ENCODE assay signal across 19 cellular contexts in the genomic region with DNA sequence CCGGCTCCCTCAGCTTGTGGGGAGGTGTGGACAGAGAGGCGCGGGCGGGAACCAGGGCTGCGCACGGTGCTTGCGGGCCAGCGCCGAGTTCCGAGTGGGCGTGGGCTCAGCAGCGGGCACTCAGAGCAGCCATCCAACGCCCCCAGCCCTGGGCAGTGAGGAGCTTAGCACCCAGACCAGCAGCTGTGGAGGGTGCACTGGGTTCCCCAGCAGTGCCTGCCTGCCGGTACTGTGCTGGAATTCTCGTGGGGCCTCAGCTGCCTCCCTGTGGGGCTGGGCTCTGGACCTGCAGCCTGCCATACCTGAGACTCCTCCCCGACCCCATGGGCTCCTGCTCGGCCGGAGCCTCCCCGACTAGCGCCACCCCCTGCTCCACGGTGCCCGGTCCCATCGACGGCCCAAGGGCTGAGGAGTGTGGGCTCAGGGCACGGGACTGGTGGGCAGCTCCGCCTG.
DNase-seq lines count a peak whose midpoint lies in the region; ATAC-seq and TF ChIP-seq lines count a peak whose summit lies in the region.
"Had no signal": no experiment of that assay in that cellular context is flagged by ENCODE, and none has a peak within 500 bp of the region (broad histone marks: within the 10 kb centered on the region; RNA-seq: fewer than 3 reads in every experiment).

No MANE protein-coding gene starts in this region.

- no peak overlapping the region for H3K4me3 ChIP-seq in right cardiac atrium (ENCODE audit: low read length)
- H3K4me3 ChIP-seq in psoas muscle, result no peak overlapping the region
- no peak overlapping the region for H3K4me3 ChIP-seq in upper lobe of right lung

- WGBS in right cardiac atrium, result 94% methylated on average over 26 of the region's 26 CpGs
- WGBS in psoas muscle, 3 donors, result 92 to 93% (median 92%) methylated on average over 20 to 26 of the region's 26 CpGs

- intact Hi-C loops in right cardiac atrium (cut with DNase I) (no loop called here), left ventricle myocardium superior (cut with micrococcal nuclease) (no loop called here), psoas muscle (cut with DNase I) (no loop called here), upper lobe of right lung (cut with DNase I) (no loop called here)

- TF ChIP-seq CTCF in chondrocyte (IDR thresholded peaks at IDR 0.05) (no peak), psoas muscle (IDR thresholded peaks at IDR 0.05) (no peak), upper lobe of right lung (IDR thresholded peaks at IDR 0.05) (no peak)

- H3K4me3 Mint-ChIP-seq in chondrocyte (ENCODE audit: unreplicated experiment), result no peak overlapping the region
- H3K4me3 Mint-ChIP-seq: B cell; CD8-positive, alpha-beta T cell; H9 had no signal

- no peaks in the 10 kb centered on the region for H3K27me3 ChIP-seq in right cardiac atrium (ENCODE audit: control insufficient read depth, insufficient read depth)
- no peaks in the 10 kb centered on the region for H3K27me3 ChIP-seq in psoas muscle (ENCODE audit: insufficient read depth in 3 of 3, low read length in 2 of 3)
- H3K27me3 ChIP-seq in upper lobe of right lung, result no peaks in the 10 kb centered on the region

- no peak overlapping the region for H3K27ac Mint-ChIP-seq in chondrocyte (ENCODE audit: unreplicated experiment)
- H3K27ac Mint-ChIP-seq: B cell; CD8-positive, alpha-beta T cell; H9 had no signal

- no peaks in the 10 kb centered on the region for H3K36me3 Mint-ChIP-seq in chondrocyte (ENCODE audit: low read depth)
- H3K36me3 Mint-ChIP-seq: CD8-positive, alpha-beta T cell had no signal

- peaks cover 3% of the 10 kb centered on the region for H3K27me3 Mint-ChIP-seq in chondrocyte (ENCODE audit: low read depth)
- H3K27me3 Mint-ChIP-seq: B cell had no signal

- no peak overlapping the region for H3K27ac ChIP-seq in right cardiac atrium (ENCODE audit: low read length)
- H3K27ac ChIP-seq in psoas muscle, result no peak overlapping the region
- no peak overlapping the region for H3K27ac ChIP-seq in upper lobe of right lung
- H3K27ac ChIP-seq: C4-2B had no signal

- H3K36me3 ChIP-seq in psoas muscle (ENCODE audit: insufficient read depth in 1 of 2, low read depth in 1 of 2), result no peaks in the 10 kb centered on the region
- H3K36me3 ChIP-seq in upper lobe of right lung, result no peaks in the 10 kb centered on the region

- no peaks in the 10 kb centered on the region for H3K4me1 Mint-ChIP-seq in chondrocyte (ENCODE audit: low read depth)
- H3K4me1 Mint-ChIP-seq: B cell, H9 had no signal

- ATAC-seq in right cardiac atrium (no peak), left ventricle myocardium superior (no peak), psoas muscle (no peak), upper lobe of right lung (no peak), HG02840 (IDR thresholded peaks at IDR 0.05; ENCODE audit: low FRiP score, unreplicated experiment) (no peak)
- ATAC-seq: CD8-positive, alpha-beta T cell; HepG2 had no signal

- H3K9me3 Mint-ChIP-seq in chondrocyte (ENCODE audit: low read depth), result peaks cover 13% of the 10 kb centered on the region
- H3K9me3 Mint-ChIP-seq: CD8-positive, alpha-beta T cell had no signal

- H3K4me1 ChIP-seq in right cardiac atrium (ENCODE audit: control insufficient read depth, insufficient read depth, low read length) (no peaks in the 10 kb centered on the region), psoas muscle (no peaks in the 10 kb centered on the region), upper lobe of right lung (no peaks in the 10 kb centered on the region)

- no peaks in the 10 kb centered on the region for H3K9me3 ChIP-seq in right cardiac atrium (ENCODE audit: control insufficient read depth, low read length)
- no peaks in the 10 kb centered on the region for H3K9me3 ChIP-seq in psoas muscle
- no peaks in the 10 kb centered on the region for H3K9me3 ChIP-seq in upper lobe of right lung

- DNase-seq in right cardiac atrium, result peak in 2 of 3 donors; percentile 32 to 39
- DNase-seq in left ventricle myocardium superior, result no peak
- DNase-seq in chondrocyte (ENCODE audit: low spot score), result peak; percentile 88
- peak; percentile 7 to 41 for DNase-seq in psoas muscle
- peak; percentile 57 for DNase-seq in upper lobe of right lung
- no peak for DNase-seq in stimulated activated CD4-positive, alpha-beta T cell treated with anti-CD3 and anti-CD28 coated beads, Interleukin-2, amount 100 ng/mL, for 48 hours
- no peak for DNase-seq in GM19240 (ENCODE audit: insufficient read length, low spot score)
- DNase-seq: ACHN; CD8-positive, alpha-beta T cell; COR-L47; DMS153; DMS79 treated with DMSO at 0.1 percent for 48 hours; EL; GOT3; H9 had no signal

Comparison
In these comparisons a context has a peak if more than half of its experiments do, and no peak if none do; other contexts are left out.
1. DNase-seq: peak in right cardiac atrium (2 of 3), chondrocyte (single experiment), psoas muscle (2 of 2) and upper lobe of right lung (single experiment); none in left ventricle myocardium superior (single experiment), stimulated activated CD4-positive, alpha-beta T cell treated with anti-CD3 and anti-CD28 coated beads, Interleukin-2, amount 100 ng/mL, for 48 hours (0 of 2) and GM19240 (single experiment).